19 cellular contexts compared by ENCODE assay signal in the genomic region with DNA sequence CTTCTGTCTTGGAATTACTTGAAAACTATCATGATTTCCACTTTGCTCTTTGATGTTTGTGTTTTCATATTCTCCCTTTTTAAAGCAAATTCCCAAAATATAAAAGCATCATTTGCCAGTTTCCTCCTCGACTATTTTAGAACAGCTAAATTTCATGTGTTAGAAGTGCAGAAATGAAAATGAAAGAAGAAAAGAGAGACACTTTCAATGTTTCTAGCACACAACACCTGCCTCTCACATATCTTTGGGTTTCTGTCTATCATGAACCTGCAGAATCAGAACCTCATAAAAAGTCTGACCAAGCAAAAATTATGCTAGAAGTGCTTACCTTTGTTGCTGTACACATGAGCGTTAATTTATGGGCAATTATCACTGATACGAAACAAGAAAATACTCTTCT. TPM values are rescaled to one million over a fixed set of nuclear protein-coding genes. Genes with fewer than 3 reads are reported as not detected.
A peak's percentile ranks its signal among the peaks of the same experiment; 100 is the strongest.
DNase-seq lines count a peak whose midpoint lies in the region; ATAC-seq, FAIRE-seq and TF ChIP-seq lines count a peak whose summit lies in the region.
"Had no signal": no experiment of that assay in that cellular context is flagged by ENCODE, and none has a peak within 500 bp of the region (broad histone marks: within the 10 kb centered on the region; RNA-seq: fewer than 3 reads in every experiment).

No MANE protein-coding gene starts in this region.

- no peak overlapping the region for H3K4me3 ChIP-seq in CD8-positive, alpha-beta T cell (ENCODE audit: low read depth, low read length)
- H3K4me3 ChIP-seq in GM12875 (ENCODE audit: low read depth, low read length) (peak overlapping the region; percentile 73), kidney (ENCODE audit: low read length in 2 of 2) (no peak overlapping the region)

- FAIRE-seq in kidney (lab: Jason Lieb, UNC) = no peak

- CTCF ChIA-PET in CD8-positive, alpha-beta T cell (lab: Charles Lee) = interaction anchor here (1.7 kb wide), 1 partner anchor 13 kb away, joined by 4 read pairs; no protein-coding TSS in a partner anchor

- peaks cover 4% of the 10 kb centered on the region for H3K9me3 Mint-ChIP-seq in CD8-positive, alpha-beta T cell
- peaks cover 0 to 9% (median 2%) of the 10 kb centered on the region in 6 donors for H3K9me3 Mint-ChIP-seq in immature natural killer cell
- H3K9me3 Mint-ChIP-seq: WTC11 had no signal

- intact Hi-C loops in CD8-positive, alpha-beta T cell (cut with DNase I, micrococcal nuclease) = loop anchor here (2.0 to 5.0 kb wide), 2 partner anchors 119 to 1249 kb away; a partner anchor contains a TSS
- intact Hi-C loops in kidney (cut with DNase I) = no loop called here

- peaks cover 3% of the 10 kb centered on the region for H3K36me3 Mint-ChIP-seq in CD8-positive, alpha-beta T cell
- H3K36me3 Mint-ChIP-seq in T-helper 17 cell (ENCODE audit: low read depth) (peaks cover 7% of the 10 kb centered on the region), immature natural killer cell (no peaks in the 10 kb centered on the region)
- H3K36me3 Mint-ChIP-seq: mesothelial cell of epicardium, WTC11 had no signal

- H3K36me3 ChIP-seq in CD8-positive, alpha-beta T cell (ENCODE audit: insufficient read depth, low read length) = no peaks in the 10 kb centered on the region
- no peaks in the 10 kb centered on the region for H3K36me3 ChIP-seq in kidney (ENCODE audit: control insufficient read depth in 1 of 2, insufficient read depth in 2 of 2, low read length in 2 of 2)
- H3K36me3 ChIP-seq: esophagus muscularis mucosa had no signal

- no peak overlapping the region for H3K9ac ChIP-seq in kidney (ENCODE audit: low read length in 2 of 2)
- H3K9ac ChIP-seq: parathyroid adenoma had no signal

- H3K4me3 Mint-ChIP-seq in CD8-positive, alpha-beta T cell = peak overlapping the region; percentile 53
- H3K4me3 Mint-ChIP-seq in T-helper 17 cell (peak overlapping the region; percentile 95), immature natural killer cell (peak overlapping the region in 4 of 5 donors; percentile 4 to 49 (median 32))
- H3K4me3 Mint-ChIP-seq: mesothelial cell of epicardium had no signal

- no peak for ATAC-seq in CD8-positive, alpha-beta T cell
- ATAC-seq in T-helper 17 cell = no peak
- ATAC-seq: Panc1, WTC11 had no signal

- TF ChIP-seq CTCF in CD8-positive, alpha-beta T cell (IDR thresholded peaks at IDR 0.05) = no peak
- no peak for TF ChIP-seq CTCF in GM12875 (IDR thresholded peaks at IDR 0.05; ENCODE audit: borderline replicate concordance, insufficient read depth, low read depth, low read length)
- no peak for TF ChIP-seq CTCF in kidney (IDR thresholded peaks at IDR 0.05; ENCODE audit: borderline replicate concordance, extremely low read depth, insufficient read depth)

- no peak overlapping the region for H3K27ac ChIP-seq in CD8-positive, alpha-beta T cell (ENCODE audit: low read depth, low read length)
- H3K27ac ChIP-seq in kidney (ENCODE audit: low read depth in 2 of 2, low read length in 2 of 2) = no peak overlapping the region
- H3K27ac ChIP-seq: esophagus muscularis mucosa, parathyroid adenoma had no signal

- peaks cover 34% of the 10 kb centered on the region for H3K4me1 ChIP-seq in CD8-positive, alpha-beta T cell (ENCODE audit: insufficient read depth, low read length)
- H3K4me1 ChIP-seq in kidney (ENCODE audit: control insufficient read depth in 1 of 2, insufficient read depth in 1 of 2, low read depth in 1 of 2, low read length in 2 of 2) = peaks cover 0 to 7% of the 10 kb centered on the region in 2 donors
- H3K4me1 ChIP-seq: parathyroid adenoma had no signal

- no peak for DNase-seq in CD8-positive, alpha-beta T cell
- DNase-seq in T-helper 17 cell = no peak
- no peak for DNase-seq in immature natural killer cell
- no peak for DNase-seq in NOMO-1 treated with DMSO at 0.1 percent for 48 hours (lab: John Stamatoyannopoulos, UW; ENCODE audit: unreplicated experiment)
- DNase-seq in dermis blood vessel endothelial cell = no peak
- no peak for DNase-seq in kidney
- DNase-seq: head of caudate nucleus, NCI-H2029 treated with DMSO at 0.1 percent for 48 hours, NCI-H524 treated with DMSO at 0.1 percent for 48 hours had no signal

- POLR2A ChIA-PET in CD8-positive, alpha-beta T cell (lab: Charles Lee) = no interaction called here

- peaks cover 84% of the 10 kb centered on the region for H3K27me3 Mint-ChIP-seq in CD8-positive, alpha-beta T cell (ENCODE audit: low read depth)
- peaks cover 93% of the 10 kb centered on the region for H3K27me3 Mint-ChIP-seq in T-helper 17 cell
- H3K27me3 Mint-ChIP-seq in immature natural killer cell (ENCODE audit: low read depth in 3 of 3) = peaks cover 38 to 56% (median 54%) of the 10 kb centered on the region in 3 donors

- H3K9me3 ChIP-seq in CD8-positive, alpha-beta T cell (ENCODE audit: low read length) = no peaks in the 10 kb centered on the region
- peaks cover 19% of the 10 kb centered on the region for H3K9me3 ChIP-seq in T-helper 17 cell (ENCODE audit: control insufficient read depth, low read length, poor library complexity, severe bottlenecking)
- no peaks in the 10 kb centered on the region for H3K9me3 ChIP-seq in kidney (ENCODE audit: control insufficient read depth in 1 of 2, low read length in 2 of 2)
- H3K9me3 ChIP-seq: esophagus muscularis mucosa had no signal

- H3K4me1 Mint-ChIP-seq in CD8-positive, alpha-beta T cell (ENCODE audit: low read depth) = peaks cover 56% of the 10 kb centered on the region
- peaks cover 39% of the 10 kb centered on the region for H3K4me1 Mint-ChIP-seq in T-helper 17 cell
- peaks cover 38 to 69% of the 10 kb centered on the region in 2 donors for H3K4me1 Mint-ChIP-seq in immature natural killer cell

- no peak overlapping the region for H3K27ac Mint-ChIP-seq in CD8-positive, alpha-beta T cell
- H3K27ac Mint-ChIP-seq in T-helper 17 cell (no peak overlapping the region), immature natural killer cell (no peak overlapping the region)
- H3K27ac Mint-ChIP-seq: CD14-positive monocyte, mesothelial cell of epicardium, WTC11 had no signal

- H3K27me3 ChIP-seq in CD8-positive, alpha-beta T cell (ENCODE audit: insufficient read depth, low read length) = peaks cover 71% of the 10 kb centered on the region

RNA-seq across cellular contexts. Expression of a gene that starts 1.9 kb away (rescaled TPM):
- not detected for total RNA-seq in CD8-positive, alpha-beta T cell
- not detected for total RNA-seq in T-helper 17 cell
- polyA plus RNA-seq in immature natural killer cell = not detected
- total RNA-seq in dermis blood vessel endothelial cell = not detected in 2 replicates
- not detected for total RNA-seq in kidney
- not detected for polyA plus RNA-seq in kidney (ENCODE audit: insufficient read depth, low read depth, low replicate concordance)
- total RNA-seq: dermis microvascular lymphatic vessel endothelial cell, esophagus muscularis mucosa, kidney epithelial cell, MCF 10A, mesothelial cell of epicardium, WTC11 had no signal
- polyA plus RNA-seq: CD14-positive monocyte had no signal

Comparison
In these comparisons a context has a peak if more than half of its experiments do, and no peak if none do; other contexts are left out.
1. H3K4me3 Mint-ChIP-seq: peak in every context shown above with its lines; median percentile 95 in T-helper 17 cell; 53 in CD8-positive, alpha-beta T cell; 32 in immature natural killer cell.